Comparison of ENCODE assay signal across 10 cellular contexts in genomic region chr17:28282596-28282995, GRCh38. TPM values are rescaled to one million over a fixed set of nuclear protein-coding genes. Genes with fewer than 3 reads are reported as not detected.
A peak's percentile ranks its signal among the peaks of the same experiment; 100 is the strongest.
DNase-seq lines count a peak whose midpoint lies in the region; ATAC-seq, FAIRE-seq and TF ChIP-seq lines count a peak whose summit lies in the region.
"Had no signal": no experiment of that assay in that cellular context is flagged by ENCODE, and none has a peak within 500 bp of the region (broad histone marks: within the 10 kb centered on the region; RNA-seq: fewer than 3 reads in every experiment).

No MANE protein-coding gene starts in this region.

- H3K9me3 ChIP-seq in H1 (ENCODE audit: insufficient read depth in 2 of 2, low read depth in 1 of 2, low read length in 1 of 2), result no peaks in the 10 kb centered on the region

- no peak overlapping the region for H3K9ac ChIP-seq in H1 (replicated peaks in 1 of 4; ENCODE audit: extremely low read depth in 1 of 4, low read depth in 3 of 4, low read length in 3 of 4)

- TF ChIP-seq EP300 in H1 (IDR thresholded peaks at IDR 0.05; ENCODE audit: borderline replicate concordance in 1 of 2, low read depth in 2 of 2, low read length in 2 of 2), result no peak

- H3K4me2 ChIP-seq in GM23338 (no peak overlapping the region), H1 (ENCODE audit: insufficient read depth in 1 of 2, low read depth in 2 of 2, low read length in 2 of 2) (no peak overlapping the region)

- H3K14ac ChIP-seq in H1 (ENCODE audit: insufficient read length), result no peak overlapping the region

- no peaks in the 10 kb centered on the region for H3K36me3 ChIP-seq in GM23338 (ENCODE audit: insufficient read depth)
- no peaks in the 10 kb centered on the region for H3K36me3 ChIP-seq in H1 (ENCODE audit: control insufficient read depth in 2 of 4, insufficient read depth in 4 of 4, low read length in 3 of 4)

- DNase-seq in GM23338 (ENCODE audit: low spot score), result no peak
- peak; percentile 44 for DNase-seq in NCI-H510A treated with DMSO at 0.1 percent for 48 hours (lab: John Stamatoyannopoulos, UW)
- no peak for DNase-seq in H1 (ENCODE audit: low read depth in 1 of 2, low spot score in 2 of 2)
- DNase-seq in retinal pigment epithelial cell (ENCODE audit: low read depth), result peak; percentile 24
- DNase-seq in NCI-H128 (lab: John Stamatoyannopoulos, UW; ENCODE audit: unreplicated experiment), result no peak
- DNase-seq in iPS-NIHi11 (ENCODE audit: low spot score), result no peak
- DNase-seq: effector memory CD8-positive, alpha-beta T cell had no signal

- no peak for TF ChIP-seq POLR2A in H1 (IDR thresholded peaks at IDR 0.05; ENCODE audit: control extremely low read depth in 1 of 2, low read depth in 2 of 2, low read length in 2 of 2)

- no peak for TF ChIP-seq RAD21 in H1 (IDR thresholded peaks at IDR 0.05 in 1 of 2, conservative IDR thresholded peaks at IDR 0.05 in 1 of 2; ENCODE audit: low read depth in 2 of 2, low read length in 2 of 2)

- H3K4me1 Mint-ChIP-seq in GM23338, result peaks cover 7% of the 10 kb centered on the region; the same call in 2 of the 3 replicates

- POLR2A ChIA-PET in H1 (lab: Charles Lee; ENCODE audit: partially characterized antibody), result interaction anchor here (1.6 kb wide), 1 partner anchor 35 kb away, joined by 3 read pairs; no protein-coding TSS in a partner anchor

- no peaks in the 10 kb centered on the region for H3K36me3 Mint-ChIP-seq in GM23338 (ENCODE audit: low read depth)
- H3K36me3 Mint-ChIP-seq: natural killer cell treated with Interleukin-12 subunit alpha and Interleukin-12 subunit beta and Interleukin-15 and Interleukin-18, amount 100 ng/mL, for 72 hours had no signal

- H2BK15ac ChIP-seq in H1 (ENCODE audit: low read length), result no peak overlapping the region

- H3K4me3 ChIP-seq in GM23338 (no peak overlapping the region), H1 (ENCODE audit: extremely low read depth in 1 of 4, insufficient read depth in 2 of 4, low read depth in 3 of 4, low read length in 4 of 4) (no peak overlapping the region), retinal pigment epithelial cell (ENCODE audit: low read length) (no peak overlapping the region)

- no peak overlapping the region for H3K18ac ChIP-seq in H1 (ENCODE audit: extremely low read depth, low read length)

- no peak overlapping the region for H4K8ac ChIP-seq in H1 (ENCODE audit: extremely low read depth, insufficient read depth, low read length)

- H3K4me1 ChIP-seq in GM23338 (ENCODE audit: insufficient read depth), result no peaks in the 10 kb centered on the region
- no peaks in the 10 kb centered on the region for H3K4me1 ChIP-seq in H1 (replicated peaks in 1 of 4; ENCODE audit: control insufficient read depth in 3 of 4, insufficient read depth in 4 of 4, low read length in 3 of 4)

- H3K79me2 ChIP-seq in GM23338 (replicated peaks; ENCODE audit: insufficient read depth) (no peaks in the 10 kb centered on the region), H1 (ENCODE audit: control insufficient read depth in 1 of 2, insufficient read depth in 2 of 2, low read length in 2 of 2) (no peaks in the 10 kb centered on the region)

- H3K27ac Mint-ChIP-seq in GM23338, result peak overlapping the region; percentile 88
- H3K27ac Mint-ChIP-seq: effector memory CD8-positive, alpha-beta T cell; natural killer cell treated with Interleukin-12 subunit alpha and Interleukin-12 subunit beta and Interleukin-15 and Interleukin-18, amount 100 ng/mL, for 72 hours had no signal

- H3K4ac ChIP-seq in H1 (replicated peaks; ENCODE audit: insufficient read length, low read depth, low read length), result no peak overlapping the region

- no peak for FAIRE-seq in H1 (lab: Jason Lieb, UNC)
- FAIRE-seq: GM18507 had no signal

- H3K79me1 ChIP-seq in H1 (ENCODE audit: low read depth, low read length), result no peaks in the 10 kb centered on the region

- H3K4me3 Mint-ChIP-seq in GM23338, result no peak overlapping the region
- H3K4me3 Mint-ChIP-seq: effector memory CD8-positive, alpha-beta T cell; natural killer cell treated with Interleukin-12 subunit alpha and Interleukin-12 subunit beta and Interleukin-15 and Interleukin-18, amount 100 ng/mL, for 72 hours had no signal

- H3K27me3 Mint-ChIP-seq in GM23338 (ENCODE audit: insufficient read depth, low read depth, poor library complexity), result no peaks in the 10 kb centered on the region

- no peaks in the 10 kb centered on the region for H3K9me3 Mint-ChIP-seq in GM23338
- H3K9me3 Mint-ChIP-seq: effector memory CD8-positive, alpha-beta T cell; natural killer cell treated with Interleukin-12 subunit alpha and Interleukin-12 subunit beta and Interleukin-15 and Interleukin-18, amount 100 ng/mL, for 72 hours had no signal

- no peak overlapping the region for H2BK12ac ChIP-seq in H1 (ENCODE audit: low read depth, low read length)

- CTCF ChIA-PET in H1 (lab: Charles Lee; ENCODE audit: partially characterized antibody), result interaction anchor here (2.0 kb wide), 1 partner anchor 22 kb away, joined by 5 read pairs; no protein-coding TSS in a partner anchor

- H3K23me2 ChIP-seq in H1 (ENCODE audit: low read depth, low read length), result no peaks in the 10 kb centered on the region

- 86% methylated on average over 7 of the region's 7 CpGs; no CpG with 5 or more reads in 1 of the 2 experiments for WGBS in H1 (ENCODE audit: extremely low coverage in 1 of 2, insufficient coverage in 1 of 2, insufficient read length in 1 of 2, insufficient replicate concordance in 2 of 2, low coverage in 1 of 2, low lambda C conversion rate in 2 of 2, missing lambda C conversion rate in 1 of 2), 2 experiments

- no peak overlapping the region for H2AK5ac ChIP-seq in H1 (ENCODE audit: low read depth, low read length)

- no peak overlapping the region for H2BK120ac ChIP-seq in H1 (replicated peaks; ENCODE audit: low read depth, low read length)

- no peak overlapping the region for H3K56ac ChIP-seq in H1 (replicated peaks; ENCODE audit: insufficient read length, low read depth, low read length)

- peak overlapping the region; percentile 32; the same call in 1 of the 2 replicates for H2BK20ac ChIP-seq in H1 (ENCODE audit: low read length)

- ATAC-seq in GM23338 (no peak), GM19023 (IDR thresholded peaks at IDR 0.05; ENCODE audit: unreplicated experiment) (no peak)
- ATAC-seq: effector memory CD8-positive, alpha-beta T cell; natural killer cell treated with Interleukin-12 subunit alpha and Interleukin-12 subunit beta and Interleukin-15 and Interleukin-18, amount 100 ng/mL, for 72 hours had no signal

- no peak overlapping the region for H3K23ac ChIP-seq in H1 (ENCODE audit: insufficient read length)

- TF ChIP-seq CTCF in GM23338 (conservative IDR thresholded peaks at IDR 0.05; ENCODE audit: low read depth in 2 of 2), result no peak
- TF ChIP-seq CTCF in H1 (IDR thresholded peaks at IDR 0.05; ENCODE audit: control extremely low read depth in 1 of 3, insufficient read depth in 1 of 3, low read depth in 1 of 3, low read length in 3 of 3), result no peak
- no peak for TF ChIP-seq CTCF in retinal pigment epithelial cell (conservative IDR thresholded peaks at IDR 0.05; ENCODE audit: low read depth, low read length)

- H4K91ac ChIP-seq in H1 (replicated peaks; ENCODE audit: insufficient read length, low read length), result no peak overlapping the region

- no peak overlapping the region for H4K5ac ChIP-seq in H1 (ENCODE audit: insufficient read length, low read depth, low read length)

- no peaks in the 10 kb centered on the region for H3K27me3 ChIP-seq in GM23338 (ENCODE audit: insufficient read depth)
- H3K27me3 ChIP-seq in H1 (replicated peaks in 1 of 4; ENCODE audit: control insufficient read depth in 3 of 4, extremely low read depth in 1 of 4, insufficient read depth in 3 of 4, low read length in 3 of 4), result no peaks in the 10 kb centered on the region

- no peaks in the 10 kb centered on the region for H4K20me1 ChIP-seq in GM23338 (replicated peaks; ENCODE audit: insufficient read depth)
- no peaks in the 10 kb centered on the region for H4K20me1 ChIP-seq in H1 (replicated peaks in 1 of 2; ENCODE audit: control insufficient read depth in 1 of 2, insufficient read depth in 2 of 2, low read length in 2 of 2)

- no peaks in the 10 kb centered on the region for H3F3A ChIP-seq in GM23338 (replicated peaks; ENCODE audit: low read depth)

- no peaks in the 10 kb centered on the region for H3K9me2 ChIP-seq in GM23338 (ENCODE audit: insufficient read depth)

- H2BK5ac ChIP-seq in H1 (ENCODE audit: low read depth, low read length), result no peak overlapping the region

- H3K27ac ChIP-seq in GM23338 (ENCODE audit: low read depth) (no peak overlapping the region), H1 (ENCODE audit: low read depth, low read length) (no peak overlapping the region)

- H2AFZ ChIP-seq in GM23338, result peak overlapping the region; percentile 88
- H2AFZ ChIP-seq in H1 (ENCODE audit: low read length), result no peak overlapping the region

RNA-seq across cellular contexts. Expression of gene TMEM97, which starts 36.4 kb away (rescaled TPM):
- total RNA-seq in GM23338 (2014; rRNA removed; shearing (Covaris generic)), result 101 and 106 TPM in 2 replicates
- polyA plus RNA-seq in GM23338 (2016; fragmentation: Nextera tagmentation; extraction: Ambion mirVana) (216 and 225 TPM in 2 replicates), H1 (2011; rRNA removed) (70.0 and 126 TPM in 2 replicates)
- 130 and 136 TPM in 2 replicates for total RNA-seq in H1 (2021; fragmentation: NEBNext Ultra II Directional; extraction: Animal tissue kit (Norgen Biotek cat#: 25700))
- 74.6 TPM for polyA plus RNA-seq in H1 (2011; cell fraction: cytosol; rRNA removed)
- polyA plus RNA-seq in H1 (2011; cell fraction: nucleus; rRNA removed), result 61.1 TPM
- polyA plus RNA-seq in H1 (2012, experiment 1 of 2), result 77.6 to 145 TPM (median 95.7 TPM) in 4 replicates
- polyA plus RNA-seq in H1 (2012, experiment 2 of 2), result 32.8 TPM
- 636 TPM for polyA plus RNA-seq in H1 (2013, experiment 1 of 2)
- polyA plus RNA-seq in H1 (2013, experiment 2 of 2), result 785 TPM
- polyA minus RNA-seq in H1 (2011; rRNA and poly(A)+ RNA removed), result 125 and 167 TPM in 2 replicates
- 68.6 TPM for polyA minus RNA-seq in H1 (2011; cell fraction: cytosol; rRNA and poly(A)+ RNA removed)
- polyA minus RNA-seq in H1 (2011; cell fraction: nucleus; rRNA and poly(A)+ RNA removed), result 48.6 TPM

RNA-seq across cellular contexts. Expression of gene IFT20, which starts 52.7 kb away (rescaled TPM):
- 6.8 and 13.2 TPM in 2 replicates for total RNA-seq in GM23338 (2014; rRNA removed; shearing (Covaris generic))
- polyA plus RNA-seq in GM23338 (2016; fragmentation: Nextera tagmentation; extraction: Ambion mirVana), result 31.4 and 32.3 TPM in 2 replicates
- 19.3 and 21.0 TPM in 2 replicates for total RNA-seq in H1 (2021; fragmentation: NEBNext Ultra II Directional; extraction: Animal tissue kit (Norgen Biotek cat#: 25700))
- 9.0 and 11.7 TPM in 2 replicates for polyA plus RNA-seq in H1 (2011; rRNA removed)
- 17.1 TPM for polyA plus RNA-seq in H1 (2011; cell fraction: cytosol; rRNA removed)
- 14.9 TPM for polyA plus RNA-seq in H1 (2011; cell fraction: nucleus; rRNA removed)
- 18.4 to 27.3 TPM (median 19.8 TPM) in 4 replicates for polyA plus RNA-seq in H1 (2012, experiment 1 of 2)
- polyA plus RNA-seq in H1 (2012, experiment 2 of 2), result 12.6 TPM
- 16.7 TPM for polyA plus RNA-seq in H1 (2013, experiment 1 of 2)
- polyA plus RNA-seq in H1 (2013, experiment 2 of 2), result 17.0 TPM
- 7.5 and 12.2 TPM in 2 replicates for polyA minus RNA-seq in H1 (2011; rRNA and poly(A)+ RNA removed)
- 6.0 TPM for polyA minus RNA-seq in H1 (2011; cell fraction: cytosol; rRNA and poly(A)+ RNA removed)
- 8.3 TPM for polyA minus RNA-seq in H1 (2011; cell fraction: nucleus; rRNA and poly(A)+ RNA removed)

RNA-seq across cellular contexts. Expression of gene TNFAIP1, which starts 53.0 kb away (rescaled TPM):
- total RNA-seq in GM23338 (2014; rRNA removed; shearing (Covaris generic)), result 8.9 and 13.1 TPM in 2 replicates
- polyA plus RNA-seq in GM23338 (2016; fragmentation: Nextera tagmentation; extraction: Ambion mirVana), result 6.3 and 6.4 TPM in 2 replicates
- 19.5 and 22.8 TPM in 2 replicates for total RNA-seq in H1 (2021; fragmentation: NEBNext Ultra II Directional; extraction: Animal tissue kit (Norgen Biotek cat#: 25700))
- polyA plus RNA-seq in H1 (2011; rRNA removed), result 16.9 and 19.9 TPM in 2 replicates
- polyA plus RNA-seq in H1 (2011; cell fraction: cytosol; rRNA removed), result 12.2 TPM
- 34.8 TPM for polyA plus RNA-seq in H1 (2011; cell fraction: nucleus; rRNA removed)
- 10.7 to 11.7 TPM (median 11.0 TPM) in 4 replicates for polyA plus RNA-seq in H1 (2012, experiment 1 of 2)
- polyA plus RNA-seq in H1 (2012, experiment 2 of 2), result 8.7 TPM
- polyA plus RNA-seq in H1 (2013, experiment 1 of 2), result 10.8 TPM
- 10.3 TPM for polyA plus RNA-seq in H1 (2013, experiment 2 of 2)
- 20.2 and 20.8 TPM in 2 replicates for polyA minus RNA-seq in H1 (2011; rRNA and poly(A)+ RNA removed)
- 21.7 TPM for polyA minus RNA-seq in H1 (2011; cell fraction: cytosol; rRNA and poly(A)+ RNA removed)
- 14.0 TPM for polyA minus RNA-seq in H1 (2011; cell fraction: nucleus; rRNA and poly(A)+ RNA removed)

Comparison
In these comparisons a context has a peak if more than half of its experiments do, and no peak if none do; other contexts are left out.
1. DNase-seq: peak in NCI-H510A treated with DMSO at 0.1 percent for 48 hours (single experiment) and retinal pigment epithelial cell (single experiment); none in GM23338 (single experiment), H1 (0 of 2), NCI-H128 (single experiment) and iPS-NIHi11 (single experiment).